ENCODE assay signal across 8 cellular contexts in the genomic region with DNA sequence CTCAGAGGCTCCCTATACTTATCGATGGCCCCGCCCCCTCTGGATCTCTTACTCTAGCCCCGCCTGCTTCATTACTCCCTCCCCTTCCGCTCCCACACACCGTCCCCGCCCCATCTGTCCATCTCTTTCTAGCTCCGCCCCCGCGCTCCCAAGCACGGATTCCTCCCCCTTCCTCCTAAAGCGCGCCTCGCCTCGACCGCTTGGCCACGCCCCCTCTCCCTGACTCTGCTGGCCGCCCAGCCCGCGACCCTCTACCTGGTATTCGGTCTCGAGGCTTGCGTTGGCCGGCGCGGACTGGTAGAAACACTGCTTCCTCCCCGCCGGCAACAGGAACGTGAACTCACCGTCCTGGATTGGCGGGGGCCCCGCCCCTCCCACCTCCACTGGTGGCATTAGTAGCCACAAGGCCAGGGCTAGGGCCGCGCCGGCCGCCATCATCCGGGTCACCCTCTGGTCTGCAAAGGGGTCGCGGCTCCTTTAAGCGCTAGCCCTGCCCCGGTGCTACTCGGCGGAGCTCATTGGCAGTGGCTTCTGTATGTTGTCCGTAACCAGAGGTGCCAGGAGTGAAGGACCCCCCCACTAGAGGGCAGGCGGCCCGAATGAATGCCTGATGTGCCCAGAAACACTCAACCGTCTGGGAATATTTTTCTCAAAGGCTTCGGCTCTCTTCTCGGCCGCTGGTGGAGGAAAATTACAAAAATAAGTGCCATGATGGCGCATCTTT. TPM values are rescaled to one million over a fixed set of nuclear protein-coding genes. Genes with fewer than 3 reads are reported as not detected.
DNase-seq lines count a peak whose midpoint lies in the region; ATAC-seq and TF ChIP-seq lines count a peak whose summit lies in the region.

A gene with protein sequence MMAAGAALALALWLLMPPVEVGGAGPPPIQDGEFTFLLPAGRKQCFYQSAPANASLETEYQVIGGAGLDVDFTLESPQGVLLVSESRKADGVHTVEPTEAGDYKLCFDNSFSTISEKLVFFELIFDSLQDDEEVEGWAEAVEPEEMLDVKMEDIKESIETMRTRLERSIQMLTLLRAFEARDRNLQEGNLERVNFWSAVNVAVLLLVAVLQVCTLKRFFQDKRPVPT (minus strand): TSS at position 459 of the 724 bp plus-strand sequence. CDS start 21 bp downstream, at position 438.

- H3K4me3 ChIP-seq in mucosa of descending colon, result peak within 1 kb of the TSS; percentile 47

- peaks cover 2 to 10% (median 4%) of the 10 kb centered on the region in 3 donors for H3K9me3 Mint-ChIP-seq in IgD-negative memory B cell

- peaks cover 2% of the 10 kb centered on the region for H3K36me3 Mint-ChIP-seq in IgD-negative memory B cell

- H3K27ac ChIP-seq in epithelial cell of prostate, result peak within 1 kb of the TSS; percentile 94

- H3K9me3 ChIP-seq in mucosa of descending colon, result peaks cover 2% of the 10 kb centered on the region

- H3K27ac Mint-ChIP-seq in IgD-negative memory B cell, result peak within 1 kb of the TSS; percentile 89 to 100 (median 99)

- peaks cover 2% of the 10 kb centered on the region for H3K27me3 Mint-ChIP-seq in IgD-negative memory B cell

- H3K4me3 Mint-ChIP-seq in IgD-negative memory B cell, result peak within 1 kb of the TSS; percentile 92 to 99 (median 97)

- peaks cover 7% of the 10 kb centered on the region for H3K4me1 ChIP-seq in mucosa of descending colon (ENCODE audit: low read depth)

- peaks cover 7 to 17% (median 10%) of the 10 kb centered on the region in 3 donors for H3K4me1 Mint-ChIP-seq in IgD-negative memory B cell

- TF ChIP-seq CTCF in mucosa of descending colon (IDR thresholded peaks at IDR 0.05), result peak; percentile 36

- DNase-seq in DMS 273 treated with DMSO at 0.1 percent for 48 hours (lab: John Stamatoyannopoulos, UW), result peak; percentile 96
- peak; percentile 100 for DNase-seq in OCI-M2 (lab: John Stamatoyannopoulos, UW; ENCODE audit: unreplicated experiment)
- peak; percentile 94 for DNase-seq in activated T-cell treated with anti-CD3 and anti-CD28 coated beads for 4 hours
- DNase-seq in epithelial cell of prostate (ENCODE audit: low read depth, low spot score), result peak; percentile 94
- DNase-seq in mucosa of descending colon, result peak; percentile 95 to 100 (median 98)
- DNase-seq in stimulated activated CD8-positive, alpha-beta memory T cell treated with anti-CD3 and anti-CD28 coated beads, Interleukin-4, amount 100 ng/mL, for 24 hours (ENCODE audit: low read depth), result peak; percentile 93

- intact Hi-C loops in mucosa of descending colon (cut with DNase I, micrococcal nuclease), result no loop called here

- peak; percentile 58 for ATAC-seq in GM21526 (IDR thresholded peaks at IDR 0.05; ENCODE audit: low FRiP score, unreplicated experiment)
- ATAC-seq in mucosa of descending colon, result peak; percentile 89

- peaks cover 9% of the 10 kb centered on the region for H3K36me3 ChIP-seq in mucosa of descending colon (ENCODE audit: low read depth)

RNA-seq across cellular contexts. Expression of the gene that starts here (rescaled TPM):
- 26.9 TPM for polyA plus RNA-seq in IgD-negative memory B cell
- total RNA-seq in mucosa of descending colon, result 10 to 100 TPM; 12.8 to 24.7 (median 15.3) TPM

Comparison
In these comparisons a context has a peak if more than half of its experiments do, and no peak if none do; other contexts are left out.
1. Peak in every context shown above with its lines: DNase-seq, ATAC-seq, H3K4me3 ChIP-seq and H3K27ac ChIP-seq.